In genomic region chrX:152155766-152156310, GRCh38 we compare ENCODE assay signal across 18 cellular contexts. TPM values are rescaled to one million over a fixed set of nuclear protein-coding genes. Genes with fewer than 3 reads are reported as not detected.
DNase-seq lines count a peak whose midpoint lies in the region; ATAC-seq and TF ChIP-seq lines count a peak whose summit lies in the region.
"Had no signal": no experiment of that assay in that cellular context is flagged by ENCODE, and none has a peak within 500 bp of the region (broad histone marks: within the 10 kb centered on the region; RNA-seq: fewer than 3 reads in every experiment).

No MANE protein-coding gene starts in this region.

- no peak overlapping the region for H3K27ac Mint-ChIP-seq in MCF 10A (ENCODE audit: low read depth, unreplicated experiment)
- no peak overlapping the region for H3K27ac Mint-ChIP-seq in stimulated activated memory B cell treated with anti-CD40 and anti-IgM and Interleukin-4, amounts not matched to agents 10 μg/mL and 1 μg/mL and 100 μg/mL, for 72 hours
- H3K27ac Mint-ChIP-seq: CD4-positive, alpha-beta memory T cell; H9 had no signal

- H3K36me3 Mint-ChIP-seq in MCF 10A (ENCODE audit: insufficient read depth, unreplicated experiment) = no peaks in the 10 kb centered on the region
- H3K36me3 Mint-ChIP-seq in stimulated activated memory B cell treated with anti-CD40 and anti-IgM and Interleukin-4, amounts not matched to agents 10 μg/mL and 1 μg/mL and 100 μg/mL, for 72 hours = no peaks in the 10 kb centered on the region
- H3K36me3 Mint-ChIP-seq: CD4-positive, alpha-beta memory T cell had no signal

- no peaks in the 10 kb centered on the region for H4K20me1 ChIP-seq in PC-9 (ENCODE audit: insufficient read depth)

- no peaks in the 10 kb centered on the region for H3F3A ChIP-seq in PC-9 (ENCODE audit: insufficient read depth, low read depth)

- no peaks in the 10 kb centered on the region for H3K79me2 ChIP-seq in PC-9 (ENCODE audit: low read depth)

- no peak overlapping the region for H2AFZ ChIP-seq in PC-9

- H3K9me3 Mint-ChIP-seq in MCF 10A (ENCODE audit: unreplicated experiment) = no peaks in the 10 kb centered on the region
- no peaks in the 10 kb centered on the region for H3K9me3 Mint-ChIP-seq in stimulated activated memory B cell treated with anti-CD40 and anti-IgM and Interleukin-4, amounts not matched to agents 10 μg/mL and 1 μg/mL and 100 μg/mL, for 72 hours

- H3K4me2 ChIP-seq in PC-9 = peak overlapping the region; percentile 45
- H3K4me2 ChIP-seq: A549 had no signal

- H3K4me1 ChIP-seq in breast epithelium (no peaks in the 10 kb centered on the region), PC-9 (replicated peaks; ENCODE audit: insufficient read depth) (peaks cover 9% of the 10 kb centered on the region)
- H3K4me1 ChIP-seq: A549 had no signal

- H3K27ac ChIP-seq in breast epithelium = no peak overlapping the region
- no peak overlapping the region for H3K27ac ChIP-seq in PC-9
- H3K27ac ChIP-seq: 22Rv1, A549, C4-2B had no signal

- H3K4me3 Mint-ChIP-seq in MCF 10A (ENCODE audit: unreplicated experiment) = no peak overlapping the region
- no peak overlapping the region for H3K4me3 Mint-ChIP-seq in stimulated activated memory B cell treated with anti-CD40 and anti-IgM and Interleukin-4, amounts not matched to agents 10 μg/mL and 1 μg/mL and 100 μg/mL, for 72 hours
- H3K4me3 Mint-ChIP-seq: CD4-positive, alpha-beta memory T cell; H9 had no signal

- peaks cover 0 to 16% of the 10 kb centered on the region in 2 donors for H3K27me3 ChIP-seq in breast epithelium
- H3K27me3 ChIP-seq in PC-9 (ENCODE audit: insufficient read depth, low read depth) = no peaks in the 10 kb centered on the region

- H3K4me3 ChIP-seq in breast epithelium = no peak overlapping the region
- no peak overlapping the region for H3K4me3 ChIP-seq in PC-9
- no peak overlapping the region for H3K4me3 ChIP-seq in choroid plexus epithelial cell (ENCODE audit: low read depth, low read length)
- H3K4me3 ChIP-seq: A549 had no signal

- H3K4me1 Mint-ChIP-seq in MCF 10A (ENCODE audit: insufficient read depth, unreplicated experiment) = no peaks in the 10 kb centered on the region
- no peaks in the 10 kb centered on the region for H3K4me1 Mint-ChIP-seq in stimulated activated memory B cell treated with anti-CD40 and anti-IgM and Interleukin-4, amounts not matched to agents 10 μg/mL and 1 μg/mL and 100 μg/mL, for 72 hours
- H3K4me1 Mint-ChIP-seq: CD4-positive, alpha-beta memory T cell had no signal

- TF ChIP-seq POLR2A in breast epithelium (IDR thresholded peaks at IDR 0.05) = no peak

- BruUV-seq in MCF 10A (replicated peaks; lab: Mats Ljungman, UMichigan) (no TSS peak), PC-9 (replicated peaks; lab: Mats Ljungman, UMichigan) (no TSS peak)

- ATAC-seq in GM19023 (IDR thresholded peaks at IDR 0.05; ENCODE audit: unreplicated experiment) = no peak
- ATAC-seq in stimulated activated memory B cell treated with anti-CD40 and anti-IgM and Interleukin-4, amounts not matched to agents 10 μg/mL and 1 μg/mL and 100 μg/mL, for 72 hours = no peak
- ATAC-seq: A549 had no signal

- TF ChIP-seq CTCF in MCF 10A (IDR thresholded peaks at IDR 0.05; ENCODE audit: unreplicated experiment) (no peak), breast epithelium (IDR thresholded peaks at IDR 0.05) (no peak), PC-9 (conservative IDR thresholded peaks at IDR 0.05) (no peak), choroid plexus epithelial cell (conservative IDR thresholded peaks at IDR 0.05; ENCODE audit: low read depth, low read length) (no peak)

- POLR2A ChIA-PET in MCF 10A (lab: Yijun Ruan, JAX) = interaction anchor here (0.6 kb wide), 1 partner anchor 17 kb away, joined by 3 read pairs; no protein-coding TSS in a partner anchor
- POLR2A ChIA-PET in PC-9 (lab: Charles Lee; ENCODE audit: unreplicated experiment) = no interaction called here

- intact Hi-C loops in MCF 10A (cut with micrococcal nuclease) (no loop called here), breast epithelium (cut with DNase I; ENCODE audit: low total_unique reads) (no loop called here), PC-9 (cut with micrococcal nuclease; ENCODE audit: unreplicated experiment) (no loop called here)

- H3K9me3 ChIP-seq in breast epithelium = no peaks in the 10 kb centered on the region
- H3K9me3 ChIP-seq in PC-9 (ENCODE audit: insufficient read depth, low read depth) = no peaks in the 10 kb centered on the region
- H3K9me3 ChIP-seq: A549 had no signal

- DNase-seq in MCF 10A (ENCODE audit: unreplicated experiment) = peak; percentile 16
- DNase-seq in breast epithelium (ENCODE audit: low spot score in 2 of 2) = no peak
- peak in 1 of 2 experiments; percentile 2 for DNase-seq in PC-9
- peak; percentile 4 for DNase-seq in choroid plexus epithelial cell (ENCODE audit: low read depth)
- no peak for DNase-seq in amniotic stem cell (lab: John Stamatoyannopoulos, UW)
- DNase-seq: AML-193; CD4-positive, alpha-beta memory T cell; DMS153; DMS79; GDM1; H9 had no signal

- H3K27me3 Mint-ChIP-seq in MCF 10A (ENCODE audit: insufficient read depth, unreplicated experiment) = no peaks in the 10 kb centered on the region
- no peaks in the 10 kb centered on the region for H3K27me3 Mint-ChIP-seq in stimulated activated memory B cell treated with anti-CD40 and anti-IgM and Interleukin-4, amounts not matched to agents 10 μg/mL and 1 μg/mL and 100 μg/mL, for 72 hours
- H3K27me3 Mint-ChIP-seq: CD4-positive, alpha-beta memory T cell had no signal

- H3K9me2 ChIP-seq in PC-9 (ENCODE audit: insufficient read depth) = no peaks in the 10 kb centered on the region

- CTCF ChIA-PET in MCF 10A (lab: Yijun Ruan, JAX) = no interaction called here
- CTCF ChIA-PET in PC-9 (lab: Charles Lee) = no interaction called here

- H3K36me3 ChIP-seq in breast epithelium = no peaks in the 10 kb centered on the region
- no peaks in the 10 kb centered on the region for H3K36me3 ChIP-seq in PC-9 (ENCODE audit: low read depth)

RNA-seq across cellular contexts. Expression of gene MAGEA10, which starts 17.5 kb away (rescaled TPM):
- total RNA-seq in MCF 10A (2022) (not detected in 2 replicates), breast epithelium (not detected), PC-9 (2021) (not detected in 2 replicates)
- total RNA-seq: CD4-positive, alpha-beta memory T cell; Daoy; H1; H9 had no signal

Comparison
In these comparisons a context has a peak if more than half of its experiments do, and no peak if none do; other contexts are left out.
1. DNase-seq: peak in MCF 10A (single experiment) and choroid plexus epithelial cell (single experiment); none in breast epithelium (0 of 2) and amniotic stem cell (single experiment).